In the genomic region with DNA sequence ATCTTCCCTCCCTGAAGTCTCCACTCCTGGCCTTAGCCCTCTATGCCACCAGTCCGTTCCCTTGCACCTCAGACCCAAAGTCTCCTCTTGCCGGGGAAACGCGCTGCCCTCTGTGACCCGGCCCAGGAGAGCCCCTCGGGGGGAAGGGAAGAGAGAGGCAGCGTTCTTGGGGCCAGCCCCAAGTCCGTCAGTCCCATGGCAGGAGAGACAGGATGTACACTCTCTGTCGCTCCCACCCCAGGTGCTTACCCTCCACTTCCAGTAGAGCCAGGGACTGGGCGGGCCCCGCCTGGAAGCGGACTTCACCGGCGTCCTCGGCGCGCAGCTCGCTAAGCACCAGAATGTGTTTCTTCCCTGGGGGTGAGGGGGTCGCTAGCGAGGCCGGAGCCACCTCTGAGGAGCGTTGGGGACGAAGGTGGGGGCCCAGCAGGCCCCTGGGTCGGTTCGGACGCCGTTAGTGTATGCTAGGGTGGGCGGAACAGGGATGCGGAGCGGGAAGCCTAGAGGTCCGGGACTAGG, we compare ENCODE assay signal across 6 cellular contexts. TPM values are rescaled to one million over a fixed set of nuclear protein-coding genes. Genes with fewer than 3 reads are reported as not detected.
DNase-seq lines count a peak whose midpoint lies in the region; ATAC-seq and TF ChIP-seq lines count a peak whose summit lies in the region.

No MANE protein-coding gene starts in this region.

- H4K20me1 ChIP-seq in GM23338 (replicated peaks; ENCODE audit: insufficient read depth) = no peaks in the 10 kb centered on the region

- peaks cover 36% of the 10 kb centered on the region for H3K27me3 Mint-ChIP-seq in GM23338 (ENCODE audit: insufficient read depth, low read depth, poor library complexity)
- H3K27me3 Mint-ChIP-seq in T-helper 17 cell = peaks cover 57% of the 10 kb centered on the region

- H3F3A ChIP-seq in GM23338 (replicated peaks; ENCODE audit: low read depth) = peaks cover 4% of the 10 kb centered on the region; the same call in 1 of the 2 replicates

- H3K9me3 Mint-ChIP-seq in GM23338 = no peaks in the 10 kb centered on the region; the same call in 2 of the 3 replicates

- DNase-seq in GM23338 (ENCODE audit: low spot score) (peak; percentile 83), T-helper 17 cell (no peak), EL (no peak), NCI-H1694 treated with DMSO at 0.1 percent for 48 hours (lab: John Stamatoyannopoulos, UW) (no peak)

- peaks cover 23% of the 10 kb centered on the region for H3K36me3 Mint-ChIP-seq in GM23338 (ENCODE audit: low read depth)
- no peaks in the 10 kb centered on the region for H3K36me3 Mint-ChIP-seq in T-helper 17 cell (ENCODE audit: low read depth)

- peaks cover 13% of the 10 kb centered on the region for H3K4me1 Mint-ChIP-seq in GM23338
- peaks cover 9% of the 10 kb centered on the region for H3K4me1 Mint-ChIP-seq in T-helper 17 cell

- no peaks in the 10 kb centered on the region for H3K9me2 ChIP-seq in GM23338 (ENCODE audit: insufficient read depth)

- TF ChIP-seq CTCF in GM23338 (conservative IDR thresholded peaks at IDR 0.05; ENCODE audit: low read depth in 2 of 2) = no peak; a peak in 1 of 4 replicates

- H3K27me3 ChIP-seq in ACC112 (ENCODE audit: insufficient read depth, low read length) (peaks cover 3% of the 10 kb centered on the region; the same call in 1 of the 2 replicates), GM23338 (ENCODE audit: insufficient read depth) (peaks cover 17% of the 10 kb centered on the region), layer of hippocampus (ENCODE audit: control insufficient read depth, insufficient read depth, low read length) (peaks cover 3% of the 10 kb centered on the region)

- H3K27ac Mint-ChIP-seq in GM23338 (peak overlapping the region; percentile 86; the same call in 1 of the 2 replicates), T-helper 17 cell (no peak overlapping the region)

- H3K36me3 ChIP-seq in ACC112 (ENCODE audit: insufficient read depth, low read length) (no peaks in the 10 kb centered on the region), GM23338 (ENCODE audit: insufficient read depth) (no peaks in the 10 kb centered on the region; the same call in 1 of the 2 replicates)

- H3K79me2 ChIP-seq in ACC112 (ENCODE audit: control insufficient read depth, insufficient read depth, low read length, unreplicated experiment) (no peaks in the 10 kb centered on the region), GM23338 (replicated peaks; ENCODE audit: insufficient read depth) (no peaks in the 10 kb centered on the region)

- H2AFZ ChIP-seq in ACC112 (ENCODE audit: low read length, unreplicated experiment) (peak overlapping the region; percentile 85), GM23338 (0 out of 2 replicates have a peak overlapping the region, but pooled peaks have one; percentile 94)

- peaks cover 6% of the 10 kb centered on the region for H3K4me1 ChIP-seq in ACC112 (ENCODE audit: control insufficient read depth, insufficient read depth, low read length, unreplicated experiment)
- peaks cover 10% of the 10 kb centered on the region for H3K4me1 ChIP-seq in GM23338 (ENCODE audit: insufficient read depth)

- peak overlapping the region; percentile 79 for H3K4me3 ChIP-seq in ACC112 (ENCODE audit: low read depth, low read length)
- peak overlapping the region; percentile 98 for H3K4me3 ChIP-seq in GM23338

- H3K27ac ChIP-seq in ACC112 (ENCODE audit: low read depth, low read length) (no peak overlapping the region), GM23338 (ENCODE audit: low read depth) (peak overlapping the region; percentile 88), layer of hippocampus (ENCODE audit: low read depth, low read length) (peak overlapping the region; percentile 12)

- ATAC-seq in GM23338 = peak; percentile 58
- peak; percentile 10 for ATAC-seq in T-helper 17 cell

- peak overlapping the region; percentile 99 for H3K4me2 ChIP-seq in GM23338

- H3K4me3 Mint-ChIP-seq in GM23338 (peak overlapping the region; percentile 90), T-helper 17 cell (peak overlapping the region; percentile 90)

- no peaks in the 10 kb centered on the region for H3K9me3 ChIP-seq in T-helper 17 cell (ENCODE audit: control insufficient read depth, low read length, poor library complexity, severe bottlenecking)

TF ChIP-seq in GM23338, 12 proteins besides CTCF, POLR2A, EP300 and RAD21 (continues in another document):
- TF ChIP-seq CREB1 (CRISPR knock-in tag; IDR thresholded peaks at IDR 0.05; ENCODE audit: low read depth) = no peak
- TF ChIP-seq POLR2AphosphoS5 (IDR thresholded peaks at IDR 0.05; ENCODE audit: low read depth) = peak; percentile 74
- TF ChIP-seq, protein P1, sequence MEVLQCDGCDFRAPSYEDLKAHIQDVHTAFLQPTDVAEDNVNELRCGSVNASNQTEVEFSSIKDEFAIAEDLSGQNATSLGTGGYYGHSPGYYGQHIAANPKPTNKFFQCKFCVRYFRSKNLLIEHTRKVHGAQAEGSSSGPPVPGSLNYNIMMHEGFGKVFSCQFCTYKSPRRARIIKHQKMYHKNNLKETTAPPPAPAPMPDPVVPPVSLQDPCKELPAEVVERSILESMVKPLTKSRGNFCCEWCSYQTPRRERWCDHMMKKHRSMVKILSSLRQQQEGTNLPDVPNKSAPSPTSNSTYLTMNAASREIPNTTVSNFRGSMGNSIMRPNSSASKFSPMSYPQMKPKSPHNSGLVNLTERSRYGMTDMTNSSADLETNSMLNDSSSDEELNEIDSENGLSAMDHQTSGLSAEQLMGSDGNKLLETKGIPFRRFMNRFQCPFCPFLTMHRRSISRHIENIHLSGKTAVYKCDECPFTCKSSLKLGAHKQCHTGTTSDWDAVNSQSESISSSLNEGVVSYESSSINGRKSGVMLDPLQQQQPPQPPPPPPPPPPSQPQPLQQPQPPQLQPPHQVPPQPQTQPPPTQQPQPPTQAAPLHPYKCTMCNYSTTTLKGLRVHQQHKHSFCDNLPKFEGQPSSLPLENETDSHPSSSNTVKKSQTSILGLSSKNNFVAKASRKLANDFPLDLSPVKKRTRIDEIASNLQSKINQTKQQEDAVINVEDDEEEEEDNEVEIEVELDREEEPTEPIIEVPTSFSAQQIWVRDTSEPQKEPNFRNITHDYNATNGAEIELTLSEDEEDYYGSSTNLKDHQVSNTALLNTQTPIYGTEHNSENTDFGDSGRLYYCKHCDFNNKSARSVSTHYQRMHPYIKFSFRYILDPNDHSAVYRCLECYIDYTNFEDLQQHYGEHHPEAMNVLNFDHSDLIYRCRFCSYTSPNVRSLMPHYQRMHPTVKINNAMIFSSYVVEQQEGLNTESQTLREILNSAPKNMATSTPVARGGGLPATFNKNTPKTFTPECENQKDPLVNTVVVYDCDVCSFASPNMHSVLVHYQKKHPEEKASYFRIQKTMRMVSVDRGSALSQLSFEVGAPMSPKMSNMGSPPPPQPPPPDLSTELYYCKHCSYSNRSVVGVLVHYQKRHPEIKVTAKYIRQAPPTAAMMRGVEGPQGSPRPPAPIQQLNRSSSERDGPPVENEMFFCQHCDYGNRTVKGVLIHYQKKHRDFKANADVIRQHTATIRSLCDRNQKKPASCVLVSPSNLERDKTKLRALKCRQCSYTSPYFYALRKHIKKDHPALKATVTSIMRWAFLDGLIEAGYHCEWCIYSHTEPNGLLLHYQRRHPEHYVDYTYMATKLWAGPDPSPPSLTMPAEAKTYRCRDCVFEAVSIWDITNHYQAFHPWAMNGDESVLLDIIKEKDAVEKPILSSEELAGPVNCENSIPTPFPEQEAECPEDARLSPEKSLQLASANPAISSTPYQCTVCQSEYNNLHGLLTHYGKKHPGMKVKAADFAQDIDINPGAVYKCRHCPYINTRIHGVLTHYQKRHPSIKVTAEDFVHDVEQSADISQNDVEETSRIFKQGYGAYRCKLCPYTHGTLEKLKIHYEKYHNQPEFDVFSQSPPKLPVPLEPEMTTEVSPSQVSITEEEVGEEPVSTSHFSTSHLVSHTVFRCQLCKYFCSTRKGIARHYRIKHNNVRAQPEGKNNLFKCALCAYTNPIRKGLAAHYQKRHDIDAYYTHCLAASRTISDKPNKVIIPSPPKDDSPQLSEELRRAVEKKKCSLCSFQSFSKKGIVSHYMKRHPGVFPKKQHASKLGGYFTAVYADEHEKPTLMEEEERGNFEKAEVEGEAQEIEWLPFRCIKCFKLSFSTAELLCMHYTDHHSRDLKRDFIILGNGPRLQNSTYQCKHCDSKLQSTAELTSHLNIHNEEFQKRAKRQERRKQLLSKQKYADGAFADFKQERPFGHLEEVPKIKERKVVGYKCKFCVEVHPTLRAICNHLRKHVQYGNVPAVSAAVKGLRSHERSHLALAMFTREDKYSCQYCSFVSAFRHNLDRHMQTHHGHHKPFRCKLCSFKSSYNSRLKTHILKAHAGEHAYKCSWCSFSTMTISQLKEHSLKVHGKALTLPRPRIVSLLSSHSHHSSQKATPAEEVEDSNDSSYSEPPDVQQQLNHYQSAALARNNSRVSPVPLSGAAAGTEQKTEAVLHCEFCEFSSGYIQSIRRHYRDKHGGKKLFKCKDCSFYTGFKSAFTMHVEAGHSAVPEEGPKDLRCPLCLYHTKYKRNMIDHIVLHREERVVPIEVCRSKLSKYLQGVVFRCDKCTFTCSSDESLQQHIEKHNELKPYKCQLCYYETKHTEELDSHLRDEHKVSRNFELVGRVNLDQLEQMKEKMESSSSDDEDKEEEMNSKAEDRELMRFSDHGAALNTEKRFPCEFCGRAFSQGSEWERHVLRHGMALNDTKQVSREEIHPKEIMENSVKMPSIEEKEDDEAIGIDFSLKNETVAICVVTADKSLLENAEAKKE (CRISPR knock-in tag; IDR thresholded peaks at IDR 0.05) = no peak

RNA-seq across cellular contexts. Expression of a gene that starts 8.1 kb away (rescaled TPM):
- total RNA-seq in GM23338 (2014; rRNA removed; shearing (Covaris generic)) = 13.7 and 25.6 TPM in 2 replicates
- polyA plus RNA-seq in GM23338 (2016; fragmentation: Nextera tagmentation; extraction: Ambion mirVana) = 5.6 TPM in 2 replicates
- total RNA-seq in T-helper 17 cell = under 1 TPM; 0.42 to 0.77 TPM

RNA-seq across cellular contexts. Expression of a gene that starts 8.3 kb away (rescaled TPM):
- 232 and 252 TPM in 2 replicates for total RNA-seq in GM23338 (2014; rRNA removed; shearing (Covaris generic))
- 34.4 and 36.5 TPM in 2 replicates for polyA plus RNA-seq in GM23338 (2016; fragmentation: Nextera tagmentation; extraction: Ambion mirVana)
- 10 to 100 TPM in 1 of 2 donors, 1 to 10 TPM in 1; 9.4 to 10.4 TPM for total RNA-seq in T-helper 17 cell

RNA-seq across cellular contexts. Expression of a gene that starts 19.4 kb away (rescaled TPM):
- total RNA-seq in GM23338 (2014; rRNA removed; shearing (Covaris generic)) = 164 and 207 TPM in 2 replicates
- polyA plus RNA-seq in GM23338 (2016; fragmentation: Nextera tagmentation; extraction: Ambion mirVana) = 94.9 and 102 TPM in 2 replicates
- 1 to 10 TPM in 1 of 2 donors, under 1 TPM in 1; 0.67 to 1.1 TPM for total RNA-seq in T-helper 17 cell

RNA-seq across cellular contexts. Expression of a gene that starts 20.2 kb away (rescaled TPM):
- 0.31 and 1.6 TPM in 2 replicates for total RNA-seq in GM23338 (2014; rRNA removed; shearing (Covaris generic))
- 0.56 and 1.5 TPM in 2 replicates for polyA plus RNA-seq in GM23338 (2016; fragmentation: Nextera tagmentation; extraction: Ambion mirVana)
- total RNA-seq in T-helper 17 cell = not detected

RNA-seq across cellular contexts. Expression of a gene that starts 37.6 kb away (rescaled TPM):
- total RNA-seq in GM23338 (2014; rRNA removed; shearing (Covaris generic)) = 3.6 TPM in 1 of 2 replicates, not detected in the other
- polyA plus RNA-seq in GM23338 (2016; fragmentation: Nextera tagmentation; extraction: Ambion mirVana) = 0.13 and 0.40 TPM in 2 replicates
- total RNA-seq in T-helper 17 cell = under 1 TPM in 1 of 2 donors, not detected in 1; 0.13 TPM

Comparison
In these comparisons a context has a peak if more than half of its experiments do, and no peak if none do; other contexts are left out.
1. RNA of a gene that starts 8.3 kb away (total RNA-seq): 232 to 252 TPM in GM23338; 9.4 to 10.4 TPM in T-helper 17 cell; every median in the first group is over 10 times any median in the second.
2. RNA of a gene that starts 19.4 kb away (total RNA-seq): 164 to 207 TPM in GM23338; 0.67 to 1.1 TPM in T-helper 17 cell; every median in the first group is over 10 times any median in the second.